ENCODE assay signal across 27 cellular contexts in the genomic region with DNA sequence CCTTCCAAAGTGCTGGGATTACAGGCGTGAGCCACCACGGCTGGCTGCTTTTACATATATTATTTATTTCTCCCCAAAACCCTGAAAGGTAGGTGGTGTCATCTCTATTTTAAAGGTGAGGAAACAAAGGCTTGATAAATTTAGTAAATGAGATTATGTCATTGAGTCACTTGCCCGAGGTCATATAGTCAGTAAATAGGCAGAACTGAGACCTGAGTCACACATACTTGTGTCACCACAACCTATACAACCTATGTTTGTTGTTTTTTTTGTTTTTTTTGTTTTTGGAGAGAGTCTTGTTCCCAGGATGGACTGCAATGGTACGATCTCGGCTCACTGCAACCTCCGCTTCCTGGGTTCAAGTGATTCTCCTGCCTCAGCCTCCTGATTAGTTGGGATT. TPM values are rescaled to one million over a fixed set of nuclear protein-coding genes. Genes with fewer than 3 reads are reported as not detected.
DNase-seq lines count a peak whose midpoint lies in the region; FAIRE-seq and TF ChIP-seq lines count a peak whose summit lies in the region.
"Had no signal": no experiment of that assay in that cellular context is flagged by ENCODE, and none has a peak within 500 bp of the region (broad histone marks: within the 10 kb centered on the region; RNA-seq: fewer than 3 reads in every experiment).

No MANE protein-coding gene starts in this region.

- no peaks in the 10 kb centered on the region for H3K27me3 Mint-ChIP-seq in MCF 10A (ENCODE audit: insufficient read depth, unreplicated experiment)
- H3K27me3 Mint-ChIP-seq in dendritic cell treated with granulocyte-macrophage colony-stimulating factor and Interleukin-4, amounts not matched to agents 40 ng/mL and 50 ng/mL, for 4 days: no peaks in the 10 kb centered on the region
- H3K27me3 Mint-ChIP-seq: naive thymus-derived CD8-positive, alpha-beta T cell; stimulated activated naive CD8-positive, alpha-beta T cell treated with anti-CD3 and anti-CD28 coated beads, Interleukin-15, Interleukin-2, amounts not matched to agents 100 ng/mL and 50 ng/mL, for 24 hours had no signal

- TF ChIP-seq POLR2A in breast epithelium (IDR thresholded peaks at IDR 0.05) (no peak), esophagus squamous epithelium (IDR thresholded peaks at IDR 0.05) (no peak)

- peak overlapping the region; percentile 28 for H3K9ac ChIP-seq in smooth muscle cell (ENCODE audit: low read depth)

- 84% methylated on average over 6 of the region's 6 CpGs for WGBS in smooth muscle cell (ENCODE audit: low lambda C conversion rate)
- 55 to 66% methylated on average over 6 of the region's 6 CpGs for WGBS in esophagus squamous epithelium, 2 donors

- no peak overlapping the region for H3K4me3 Mint-ChIP-seq in MCF 10A (ENCODE audit: unreplicated experiment)
- no peak overlapping the region for H3K4me3 Mint-ChIP-seq in dendritic cell treated with granulocyte-macrophage colony-stimulating factor and Interleukin-4, amounts not matched to agents 40 ng/mL and 50 ng/mL, for 4 days
- H3K4me3 Mint-ChIP-seq: naive thymus-derived CD8-positive, alpha-beta T cell; stimulated activated naive CD8-positive, alpha-beta T cell treated with anti-CD3 and anti-CD28 coated beads, Interleukin-15, Interleukin-2, amounts not matched to agents 100 ng/mL and 50 ng/mL, for 24 hours; WTC11 had no signal

- CTCF ChIA-PET in MCF 10A (lab: Yijun Ruan, JAX): no interaction called here

- POLR2A ChIA-PET in MCF 10A (lab: Yijun Ruan, JAX): no interaction called here

- no peak overlapping the region for H3K4me2 ChIP-seq in smooth muscle cell

- peaks cover 91% of the 10 kb centered on the region for H3K36me3 Mint-ChIP-seq in MCF 10A (ENCODE audit: insufficient read depth, unreplicated experiment)
- peaks cover 70% of the 10 kb centered on the region for H3K36me3 Mint-ChIP-seq in dendritic cell treated with granulocyte-macrophage colony-stimulating factor and Interleukin-4, amounts not matched to agents 40 ng/mL and 50 ng/mL, for 4 days (ENCODE audit: low read depth)

- no peaks in the 10 kb centered on the region for H3K27me3 ChIP-seq in breast epithelium
- no peaks in the 10 kb centered on the region for H3K27me3 ChIP-seq in smooth muscle cell (ENCODE audit: low read depth)
- H3K27me3 ChIP-seq in esophagus squamous epithelium: no peaks in the 10 kb centered on the region
- H3K27me3 ChIP-seq: ovary, right atrium auricular region had no signal

- H3K9me3 ChIP-seq in breast epithelium (no peaks in the 10 kb centered on the region), smooth muscle cell (replicated peaks; ENCODE audit: low read depth) (no peaks in the 10 kb centered on the region), esophagus squamous epithelium (no peaks in the 10 kb centered on the region)
- H3K9me3 ChIP-seq: ovary, right atrium auricular region had no signal

- no peaks in the 10 kb centered on the region for H3F3A ChIP-seq in smooth muscle cell (ENCODE audit: low read depth)

- TF ChIP-seq CTCF in MCF 10A (IDR thresholded peaks at IDR 0.05; ENCODE audit: unreplicated experiment) (no peak), breast epithelium (IDR thresholded peaks at IDR 0.05) (no peak), smooth muscle cell (IDR thresholded peaks at IDR 0.05; ENCODE audit: borderline replicate concordance, insufficient read depth, poor library complexity, severe bottlenecking) (no peak), esophagus squamous epithelium (IDR thresholded peaks at IDR 0.05) (no peak)

- BruUV-seq in MCF 10A (replicated peaks; lab: Mats Ljungman, UMichigan): no TSS peak

- H3K4me1 ChIP-seq in breast epithelium: no peaks in the 10 kb centered on the region
- H3K4me1 ChIP-seq in smooth muscle cell (ENCODE audit: low read depth): no peaks in the 10 kb centered on the region
- H3K4me1 ChIP-seq in esophagus squamous epithelium: peaks cover 0 to 24% (median 0%) of the 10 kb centered on the region in 3 donors
- H3K4me1 ChIP-seq: right atrium auricular region had no signal

- H3K9me3 Mint-ChIP-seq in MCF 10A (ENCODE audit: unreplicated experiment): no peaks in the 10 kb centered on the region
- H3K9me3 Mint-ChIP-seq in dendritic cell treated with granulocyte-macrophage colony-stimulating factor and Interleukin-4, amounts not matched to agents 40 ng/mL and 50 ng/mL, for 4 days: no peaks in the 10 kb centered on the region
- H3K9me3 Mint-ChIP-seq: naive thymus-derived CD8-positive, alpha-beta T cell; stimulated activated naive CD8-positive, alpha-beta T cell treated with anti-CD3 and anti-CD28 coated beads, Interleukin-15, Interleukin-2, amounts not matched to agents 100 ng/mL and 50 ng/mL, for 24 hours; WTC11 had no signal

- intact Hi-C loops in MCF 10A (cut with micrococcal nuclease): no loop called here
- intact Hi-C loops in breast epithelium (cut with DNase I; ENCODE audit: low total_unique reads): no loop called here
- intact Hi-C loops in dendritic cell treated with granulocyte-macrophage colony-stimulating factor and Interleukin-4, amounts not matched to agents 40 ng/mL and 50 ng/mL, for 4 days (cut with micrococcal nuclease): no loop called here
- intact Hi-C loops in esophagus squamous epithelium (cut with DNase I): no loop called here

- H2AFZ ChIP-seq in smooth muscle cell (ENCODE audit: low read depth): no peak overlapping the region

- peak; percentile 72 for DNase-seq in MCF 10A (ENCODE audit: unreplicated experiment)
- no peak for DNase-seq in breast epithelium (ENCODE audit: low spot score in 2 of 2)
- DNase-seq in RCC 7860 (ENCODE audit: low spot score): peak; percentile 8
- no peak for DNase-seq in smooth muscle cell (lab: John Stamatoyannopoulos, UW; ENCODE audit: unreplicated experiment)
- no peak for DNase-seq in DMS79 treated with DMSO at 0.1 percent for 48 hours (lab: John Stamatoyannopoulos, UW)
- DNase-seq in esophagus squamous epithelium (lab: John Stamatoyannopoulos, UW): no peak
- no peak for DNase-seq in stimulated activated CD4-positive, alpha-beta T cell treated with anti-CD3 and anti-CD28 coated beads, Interleukin-2, amount 100 ng/mL, for 24 hours
- DNase-seq: activated naive CD4-positive, alpha-beta T cell treated with anti-CD3 and anti-CD28 coated beads, Interleukin-2, amount 50 U/mL, for 16 hours; activated T-cell treated with anti-CD3 and anti-CD28 coated beads, Interleukin-2, amount 50 U/mL, for 1 hour; caudate nucleus; dermis blood vessel endothelial cell; H7; head of caudate nucleus; Karpas-422; left colon; naive thymus-derived CD8-positive, alpha-beta T cell; NCI-H1694 treated with DMSO at 0.1 percent for 48 hours; NCI-H526 treated with DMSO at 0.1 percent for 48 hours; ovary; stimulated activated CD4-positive, alpha-beta T cell treated with anti-CD3 and anti-CD28 coated beads, Interleukin-4, amount 100 ng/mL, for 4 hours; T1000 had no signal

- H3K27ac Mint-ChIP-seq in MCF 10A (ENCODE audit: low read depth, unreplicated experiment): peak overlapping the region; percentile 19
- peak overlapping the region; percentile 43 for H3K27ac Mint-ChIP-seq in dendritic cell treated with granulocyte-macrophage colony-stimulating factor and Interleukin-4, amounts not matched to agents 40 ng/mL and 50 ng/mL, for 4 days
- H3K27ac Mint-ChIP-seq: stimulated activated naive CD8-positive, alpha-beta T cell treated with anti-CD3 and anti-CD28 coated beads, Interleukin-15, Interleukin-2, amounts not matched to agents 100 ng/mL and 50 ng/mL, for 24 hours; WTC11 had no signal

- H3K27ac ChIP-seq in breast epithelium: no peak overlapping the region
- H3K27ac ChIP-seq in smooth muscle cell (ENCODE audit: low read depth): peak overlapping the region; percentile 52
- H3K27ac ChIP-seq in esophagus squamous epithelium: peak overlapping the region in 1 of 4 donors; percentile 48
- H3K27ac ChIP-seq: C4-2B, ovary, right atrium auricular region had no signal

- H3K4me1 Mint-ChIP-seq in MCF 10A (ENCODE audit: insufficient read depth, unreplicated experiment): peaks cover 9% of the 10 kb centered on the region
- H3K4me1 Mint-ChIP-seq in dendritic cell treated with granulocyte-macrophage colony-stimulating factor and Interleukin-4, amounts not matched to agents 40 ng/mL and 50 ng/mL, for 4 days (ENCODE audit: low read depth): peaks cover 31% of the 10 kb centered on the region
- H3K4me1 Mint-ChIP-seq: WTC11 had no signal

- peaks cover 3% of the 10 kb centered on the region for H3K79me2 ChIP-seq in smooth muscle cell (ENCODE audit: low read depth)

- FAIRE-seq in RCC 7860 (lab: Jason Lieb, UNC): no peak
- FAIRE-seq: endometrium had no signal

- H3K36me3 ChIP-seq in breast epithelium (no peaks in the 10 kb centered on the region), smooth muscle cell (ENCODE audit: low read depth) (peaks cover 16% of the 10 kb centered on the region), esophagus squamous epithelium (peaks cover 4 to 100% (median 28%) of the 10 kb centered on the region in 3 donors)
- H3K36me3 ChIP-seq: ovary had no signal

- no peak overlapping the region for H3K4me3 ChIP-seq in breast epithelium
- H3K4me3 ChIP-seq in smooth muscle cell: no peak overlapping the region
- no peak overlapping the region for H3K4me3 ChIP-seq in esophagus squamous epithelium
- H3K4me3 ChIP-seq: ovary, right atrium auricular region had no signal

- no peaks in the 10 kb centered on the region for H4K20me1 ChIP-seq in smooth muscle cell (ENCODE audit: low read depth)

RNA-seq across cellular contexts. Expression of a gene that starts 12.8 kb away (rescaled TPM):
- total RNA-seq in MCF 10A (2022) (28.4 and 32.6 TPM in 2 replicates), breast epithelium (10 to 100 TPM; 17.9 to 30.8 (median 27.2) TPM), smooth muscle cell (14.5 and 16.8 TPM in 2 replicates), esophagus squamous epithelium (10 to 100 TPM; 18.5 to 37.2 (median 24.7) TPM)
- 24.0 and 28.5 TPM in 2 replicates for polyA plus RNA-seq in smooth muscle cell

RNA-seq across cellular contexts. Expression of a gene that starts 22.9 kb away (rescaled TPM):
- total RNA-seq in MCF 10A (2022) (7.6 and 8.1 TPM in 2 replicates), breast epithelium (10 to 100 TPM; 15.7 to 18.1 (median 16.5) TPM), smooth muscle cell (6.2 and 8.0 TPM in 2 replicates), esophagus squamous epithelium (1 to 10 TPM; 2.6 to 7.6 (median 3.7) TPM)
- 9.0 and 9.9 TPM in 2 replicates for polyA plus RNA-seq in smooth muscle cell

RNA-seq across cellular contexts. Expression of a gene that starts 23.2 kb away (rescaled TPM):
- 1.7 and 1.9 TPM in 2 replicates for total RNA-seq in MCF 10A (2022)
- 10 to 100 TPM in 1 of 3 donors, 1 to 10 TPM in 2; 3.8 to 17.7 (median 8.8) TPM for total RNA-seq in breast epithelium
- 7.0 and 17.1 TPM in 2 replicates for total RNA-seq in smooth muscle cell
- polyA plus RNA-seq in smooth muscle cell: 1.2 and 9.1 TPM in 2 replicates
- 1 to 10 TPM; 1.9 to 3.4 (median 2.5) TPM for total RNA-seq in esophagus squamous epithelium

RNA-seq across cellular contexts. Expression of a gene that starts 23.4 kb away (rescaled TPM):
- total RNA-seq in MCF 10A (2022) (26.2 and 40.6 TPM in 2 replicates), breast epithelium (10 to 100 TPM in 1 of 3 donors, 1 to 10 TPM in 2; 4.8 to 12.6 (median 8.2) TPM), smooth muscle cell (4.1 and 7.7 TPM in 2 replicates), esophagus squamous epithelium (10 to 100 TPM in 3 of 4 donors, 1 to 10 TPM in 1; 6.7 to 16.8 (median 11.8) TPM)
- 20.3 and 24.9 TPM in 2 replicates for polyA plus RNA-seq in smooth muscle cell

RNA-seq across cellular contexts. Expression of a gene that starts 28.5 kb away (rescaled TPM):
- 12.6 and 27.5 TPM in 2 replicates for total RNA-seq in MCF 10A (2022)
- total RNA-seq in breast epithelium: 1 to 10 TPM in 1 of 3 donors, under 1 TPM in 2; 0.33 to 2.2 (median 0.48) TPM
- total RNA-seq in smooth muscle cell: 0.81 and 0.90 TPM in 2 replicates
- polyA plus RNA-seq in smooth muscle cell: 1.3 and 1.7 TPM in 2 replicates
- total RNA-seq in esophagus squamous epithelium: 1 to 10 TPM in 2 of 4 donors, under 1 TPM in 2; 0.18 to 1.7 (median 1.1) TPM
- polyA plus RNA-seq: naive thymus-derived CD8-positive, alpha-beta T cell had no signal

Comparison
In these comparisons a context has a peak if more than half of its experiments do, and no peak if none do; other contexts are left out.
1. DNase-seq: peak in MCF 10A (single experiment) and RCC 7860 (single experiment); none in breast epithelium (0 of 2), smooth muscle cell (single experiment), DMS79 treated with DMSO at 0.1 percent for 48 hours (single experiment), esophagus squamous epithelium (single experiment) and stimulated activated CD4-positive, alpha-beta T cell treated with anti-CD3 and anti-CD28 coated beads, Interleukin-2, amount 100 ng/mL, for 24 hours (0 of 2).